ENCODE assay signal across 9 cellular contexts in the genomic region with DNA sequence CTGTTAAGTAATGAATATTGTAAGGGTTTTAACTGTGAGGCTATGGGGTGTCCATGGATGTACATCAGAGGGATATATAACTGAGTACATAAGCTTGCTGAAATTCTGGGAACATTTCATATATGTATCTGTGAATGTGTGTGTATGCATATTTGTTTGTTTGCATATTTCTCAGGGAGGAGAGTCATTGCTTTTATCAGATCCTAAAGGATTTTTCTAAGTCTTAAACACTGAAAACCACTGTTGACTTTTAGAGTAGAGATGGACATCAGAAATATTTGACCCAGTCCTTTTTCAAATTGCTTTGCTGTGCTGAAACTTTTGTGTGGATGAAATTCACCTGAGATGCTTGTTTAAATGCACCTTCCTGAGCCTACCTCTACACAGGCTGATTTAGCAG.
"Had no signal": no experiment of that assay in that cellular context is flagged by ENCODE, and none has a peak within 500 bp of the region (broad histone marks: within the 10 kb centered on the region; RNA-seq: fewer than 3 reads in every experiment).

No MANE protein-coding gene starts in this region.

- H3K4me2 ChIP-seq: GM23338 had no signal

- H3K4me1 Mint-ChIP-seq: GM23338, H9 had no signal

- H3K4me3 ChIP-seq: GM23248, GM23338, HAP-1 had no signal

- H2AFZ ChIP-seq: GM23248, GM23338 had no signal

- H3K9me3 ChIP-seq: HAP-1 had no signal

- H3K4me3 Mint-ChIP-seq: GM23338, H9, HFFc6 had no signal

- ATAC-seq: GM23338, HCT116 had no signal

- H3K27ac ChIP-seq: GM23248 had no signal

- DNase-seq: GM23248, GOT3, H7, H9, HCEC 1CT, HFFc6 had no signal

- H3K36me3 ChIP-seq: HAP-1 had no signal

- H3K27ac Mint-ChIP-seq: GM23338, H9, HFFc6 had no signal

- H3K4me1 ChIP-seq: HAP-1 had no signal

- H3K9ac ChIP-seq: GM23248 had no signal
